Comparison of ENCODE assay signal across 20 cellular contexts in genomic region chr4:82357640-82358039, GRCh38. TPM values are rescaled to one million over a fixed set of nuclear protein-coding genes. Genes with fewer than 3 reads are reported as not detected.
DNase-seq lines count a peak whose midpoint lies in the region; ATAC-seq and TF ChIP-seq lines count a peak whose summit lies in the region.
"Had no signal": no experiment of that assay in that cellular context is flagged by ENCODE, and none has a peak within 500 bp of the region (broad histone marks: within the 10 kb centered on the region; RNA-seq: fewer than 3 reads in every experiment).

No MANE protein-coding gene starts in this region.

- TF ChIP-seq CTCF in right atrium auricular region (IDR thresholded peaks at IDR 0.05): no peak

- no peak overlapping the region for H3K9ac ChIP-seq in SK-N-MC (ENCODE audit: insufficient read length)

- H3K4me1 Mint-ChIP-seq in activated T-cell treated with anti-CD3 and anti-CD28 coated beads, Interleukin-2, amount 50 U/mL, for 24 hours (ENCODE audit: low read depth): peaks cover 88% of the 10 kb centered on the region
- peaks cover 90% of the 10 kb centered on the region for H3K4me1 Mint-ChIP-seq in activated naive CD8-positive, alpha-beta T cell treated with anti-CD3 and anti-CD28 coated beads, Interleukin-2, amount 50 U/mL, for 24 hours
- H3K4me1 Mint-ChIP-seq in stimulated activated effector memory CD8-positive, alpha-beta T cell treated with anti-CD3 and anti-CD28 coated beads, Interleukin-12 subunit alpha, Interleukin-12 subunit beta, amount 100 ng/mL, for 72 hours: peaks cover 77% of the 10 kb centered on the region

- no peaks in the 10 kb centered on the region for H3K27me3 ChIP-seq in right atrium auricular region

- H3K36me3 Mint-ChIP-seq in activated T-cell treated with anti-CD3 and anti-CD28 coated beads, Interleukin-2, amount 50 U/mL, for 24 hours (ENCODE audit: low read depth): peaks cover 94% of the 10 kb centered on the region
- H3K36me3 Mint-ChIP-seq in activated naive CD8-positive, alpha-beta T cell treated with anti-CD3 and anti-CD28 coated beads, Interleukin-2, amount 50 U/mL, for 24 hours (ENCODE audit: low read depth): peaks cover 75% of the 10 kb centered on the region
- peaks cover 100% of the 10 kb centered on the region for H3K36me3 Mint-ChIP-seq in stimulated activated effector memory CD8-positive, alpha-beta T cell treated with anti-CD3 and anti-CD28 coated beads, Interleukin-12 subunit alpha, Interleukin-12 subunit beta, amount 100 ng/mL, for 72 hours

- H3K9me3 Mint-ChIP-seq in activated T-cell treated with anti-CD3 and anti-CD28 coated beads, Interleukin-2, amount 50 U/mL, for 24 hours: no peaks in the 10 kb centered on the region
- no peaks in the 10 kb centered on the region for H3K9me3 Mint-ChIP-seq in activated naive CD8-positive, alpha-beta T cell treated with anti-CD3 and anti-CD28 coated beads, Interleukin-2, amount 50 U/mL, for 24 hours
- H3K9me3 Mint-ChIP-seq in stimulated activated effector memory CD8-positive, alpha-beta T cell treated with anti-CD3 and anti-CD28 coated beads, Interleukin-12 subunit alpha, Interleukin-12 subunit beta, amount 100 ng/mL, for 72 hours: no peaks in the 10 kb centered on the region

- H3K4me3 ChIP-seq in SK-N-MC: no peak overlapping the region
- no peak overlapping the region for H3K4me3 ChIP-seq in right atrium auricular region
- H3K4me3 ChIP-seq: prostate gland had no signal

- peaks cover 0 to 63% of the 10 kb centered on the region in 2 donors for H3K4me1 ChIP-seq in right atrium auricular region

- H3K27ac ChIP-seq in SK-N-MC (0 out of 2 replicates have a peak overlapping the region, but pooled peaks have one; percentile 0), right atrium auricular region (no peak overlapping the region)
- H3K27ac ChIP-seq: C4-2B, prostate gland had no signal

- H3K9me3 ChIP-seq in SK-N-MC (ENCODE audit: low read depth, low read length): no peaks in the 10 kb centered on the region
- H3K9me3 ChIP-seq in right atrium auricular region: no peaks in the 10 kb centered on the region
- H3K9me3 ChIP-seq: prostate gland had no signal

- peak overlapping the region; percentile 18 for H3K4me3 Mint-ChIP-seq in activated T-cell treated with anti-CD3 and anti-CD28 coated beads, Interleukin-2, amount 50 U/mL, for 24 hours
- no peak overlapping the region for H3K4me3 Mint-ChIP-seq in activated naive CD8-positive, alpha-beta T cell treated with anti-CD3 and anti-CD28 coated beads, Interleukin-2, amount 50 U/mL, for 24 hours
- peak overlapping the region; percentile 31 for H3K4me3 Mint-ChIP-seq in stimulated activated effector memory CD8-positive, alpha-beta T cell treated with anti-CD3 and anti-CD28 coated beads, Interleukin-12 subunit alpha, Interleukin-12 subunit beta, amount 100 ng/mL, for 72 hours

- peak overlapping the region; percentile 82 for H3K27ac Mint-ChIP-seq in activated T-cell treated with anti-CD3 and anti-CD28 coated beads, Interleukin-2, amount 50 U/mL, for 24 hours
- peak overlapping the region; percentile 16 for H3K27ac Mint-ChIP-seq in activated naive CD8-positive, alpha-beta T cell treated with anti-CD3 and anti-CD28 coated beads, Interleukin-2, amount 50 U/mL, for 24 hours
- H3K27ac Mint-ChIP-seq in stimulated activated effector memory CD8-positive, alpha-beta T cell treated with anti-CD3 and anti-CD28 coated beads, Interleukin-12 subunit alpha, Interleukin-12 subunit beta, amount 100 ng/mL, for 72 hours: peak overlapping the region; percentile 43

- peaks cover 79% of the 10 kb centered on the region for H3K36me3 ChIP-seq in SK-N-MC (ENCODE audit: insufficient read depth, low read length)
- H3K36me3 ChIP-seq in right atrium auricular region: peaks cover 54% of the 10 kb centered on the region
- H3K36me3 ChIP-seq: prostate gland had no signal

- no peaks in the 10 kb centered on the region for H3K27me3 Mint-ChIP-seq in activated T-cell treated with anti-CD3 and anti-CD28 coated beads, Interleukin-2, amount 50 U/mL, for 24 hours
- H3K27me3 Mint-ChIP-seq in activated naive CD8-positive, alpha-beta T cell treated with anti-CD3 and anti-CD28 coated beads, Interleukin-2, amount 50 U/mL, for 24 hours: no peaks in the 10 kb centered on the region

- ATAC-seq in activated naive CD8-positive, alpha-beta T cell treated with anti-CD3 and anti-CD28 coated beads, Interleukin-2, amount 50 U/mL, for 24 hours: no peak
- peak; percentile 55 for ATAC-seq in stimulated activated effector memory CD8-positive, alpha-beta T cell treated with anti-CD3 and anti-CD28 coated beads, Interleukin-12 subunit alpha, Interleukin-12 subunit beta, amount 100 ng/mL, for 72 hours
- ATAC-seq in HG03280 (IDR thresholded peaks at IDR 0.05; ENCODE audit: unreplicated experiment): no peak
- ATAC-seq: esophagus mucosa had no signal

- DNase-seq in activated T-cell treated with anti-CD3 and anti-CD28 coated beads, Interleukin-2, amount 50 U/mL, for 24 hours: no peak
- DNase-seq in activated T-cell treated with anti-CD3 and anti-CD28 coated beads, Interleukin-2, amount 50 U/mL, for 48 hours: no peak
- no peak for DNase-seq in SK-N-MC (ENCODE audit: low read depth, low spot score)
- DNase-seq in activated naive CD8-positive, alpha-beta T cell treated with anti-CD3 and anti-CD28 coated beads, Interleukin-2, amount 50 U/mL, for 24 hours: no peak
- DNase-seq in stimulated activated effector memory CD8-positive, alpha-beta T cell treated with anti-CD3 and anti-CD28 coated beads, Interleukin-12 subunit alpha, Interleukin-12 subunit beta, amount 100 ng/mL, for 72 hours (ENCODE audit: low spot score in 2 of 2): no peak
- no peak for DNase-seq in NK-92 (lab: John Stamatoyannopoulos, UW; ENCODE audit: unreplicated experiment)
- DNase-seq in right atrium auricular region (ENCODE audit: low spot score): no peak
- DNase-seq: activated CD4-positive, alpha-beta T cell treated with anti-CD3 and anti-CD28 coated beads for 4 hours; amygdala; caudate nucleus; DMS53; HCEC 1CT; kidney glomerular epithelial cell; mesenchymal stem cell; NCI-H187 treated with DMSO at 0.1 percent for 48 hours; NCI-H226 had no signal

RNA-seq across cellular contexts. Expression of gene HNRNPD, which starts 16.2 kb away (rescaled TPM):
- 10 to 100 TPM; 45.7 to 48.7 TPM for total RNA-seq in right atrium auricular region

Comparison
In these comparisons a context has a peak if more than half of its experiments do, and no peak if none do; other contexts are left out.
1. H3K27ac Mint-ChIP-seq: peak in every context shown above with its lines; median percentile 82 in activated T-cell treated with anti-CD3 and anti-CD28 coated beads, Interleukin-2, amount 50 U/mL, for 24 hours; 43 in stimulated activated effector memory CD8-positive, alpha-beta T cell treated with anti-CD3 and anti-CD28 coated beads, Interleukin-12 subunit alpha, Interleukin-12 subunit beta, amount 100 ng/mL, for 72 hours; 16 in activated naive CD8-positive, alpha-beta T cell treated with anti-CD3 and anti-CD28 coated beads, Interleukin-2, amount 50 U/mL, for 24 hours.